In genomic region chr15:62512906-62513305, GRCh38 we compare ENCODE assay signal across 23 cellular contexts.
"Had no signal": no experiment of that assay in that cellular context is flagged by ENCODE, and none has a peak within 500 bp of the region (broad histone marks: within the 10 kb centered on the region; RNA-seq: fewer than 3 reads in every experiment).

No MANE protein-coding gene starts in this region.

- H3K27ac Mint-ChIP-seq: immature natural killer cell; natural killer cell; neural progenitor cell; stimulated activated memory B cell treated with anti-CD40 and anti-IgM and Interleukin-4, amounts not matched to agents 10 μg/mL and 1 μg/mL and 100 μg/mL, for 72 hours had no signal

- H3K36me3 Mint-ChIP-seq: immature natural killer cell; natural killer cell; neural progenitor cell; stimulated activated memory B cell treated with anti-CD40 and anti-IgM and Interleukin-4, amounts not matched to agents 10 μg/mL and 1 μg/mL and 100 μg/mL, for 72 hours had no signal

- ATAC-seq: left colon; lower lobe of right lung; natural killer cell; sciatic nerve; stimulated activated memory B cell treated with anti-CD40 and anti-IgM and Interleukin-4, amounts not matched to agents 10 μg/mL and 1 μg/mL and 100 μg/mL, for 72 hours; stimulated activated naive CD8-positive, alpha-beta T cell treated with anti-CD3 and anti-CD28 coated beads, Interleukin-15, Interleukin-2, amounts not matched to agents 100 U/mL and 50 U/mL, for 24 hours had no signal

- H3K4me1 Mint-ChIP-seq: immature natural killer cell; natural killer cell; stimulated activated memory B cell treated with anti-CD40 and anti-IgM and Interleukin-4, amounts not matched to agents 10 μg/mL and 1 μg/mL and 100 μg/mL, for 72 hours had no signal

- DNase-seq: dorsolateral prefrontal cortex; effector CD4-positive, alpha-beta T cell; hypothalamus; immature natural killer cell; islet precursor cell; kidney glomerular epithelial cell; left colon; left ventricle myocardium inferior; lower lobe of right lung; natural killer cell; spleen; stimulated activated CD4-positive, alpha-beta T cell treated with anti-CD3 and anti-CD28 coated beads, Interleukin-4, amount 100 ng/mL, for 4 hours; stimulated activated naive CD8-positive, alpha-beta T cell treated with anti-CD3 and anti-CD28 coated beads, Interleukin-15, Interleukin-2, amounts not matched to agents 100 U/mL and 50 U/mL, for 24 hours; substantia nigra; testis; tibial artery; upper lobe of left lung had no signal

- H3K9me3 Mint-ChIP-seq: natural killer cell; neural progenitor cell; stimulated activated memory B cell treated with anti-CD40 and anti-IgM and Interleukin-4, amounts not matched to agents 10 μg/mL and 1 μg/mL and 100 μg/mL, for 72 hours had no signal

- H3K4me3 Mint-ChIP-seq: immature natural killer cell; natural killer cell; neural progenitor cell; stimulated activated memory B cell treated with anti-CD40 and anti-IgM and Interleukin-4, amounts not matched to agents 10 μg/mL and 1 μg/mL and 100 μg/mL, for 72 hours had no signal

- H3K27ac ChIP-seq: dorsolateral prefrontal cortex, lower lobe of right lung, neural progenitor cell, parathyroid adenoma, prostate gland, right atrium auricular region, spleen, testis, tibial artery, upper lobe of left lung had no signal
